19 cellular contexts compared by ENCODE assay signal in genomic region chr17:48443712-48444111, GRCh38. TPM values are rescaled to one million over a fixed set of nuclear protein-coding genes. Genes with fewer than 3 reads are reported as not detected.
DNase-seq lines count a peak whose midpoint lies in the region; ATAC-seq, FAIRE-seq and TF ChIP-seq lines count a peak whose summit lies in the region.
"Had no signal": no experiment of that assay in that cellular context is flagged by ENCODE, and none has a peak within 500 bp of the region (broad histone marks: within the 10 kb centered on the region; RNA-seq: fewer than 3 reads in every experiment).

No MANE protein-coding gene starts in this region.

- no peaks in the 10 kb centered on the region for H3K9me2 ChIP-seq in Loucy (replicated peaks; ENCODE audit: low read depth, low read length)

- no peak overlapping the region for H3K9ac ChIP-seq in Loucy (ENCODE audit: low read depth, low read length, poor library complexity, severe bottlenecking)
- H3K9ac ChIP-seq: GM23248 had no signal

- ATAC-seq in stimulated activated naive CD8-positive, alpha-beta T cell treated with anti-CD3 and anti-CD28 coated beads, Interleukin-15, amount 100 ng/mL, for 72 hours: no peak
- ATAC-seq in GM18870 (IDR thresholded peaks at IDR 0.05; ENCODE audit: unreplicated experiment): no peak

- H3K27me3 ChIP-seq in Loucy (ENCODE audit: insufficient read depth, low read length, poor library complexity, severe bottlenecking): no peaks in the 10 kb centered on the region

- no peak for DNase-seq in activated naive CD4-positive, alpha-beta T cell treated with Interleukin-2 at 50 U/mL for 16 hours
- no peak for DNase-seq in frontal cortex (ENCODE audit: low spot score in 2 of 2)
- DNase-seq in stimulated activated naive CD8-positive, alpha-beta T cell treated with anti-CD3 and anti-CD28 coated beads, Interleukin-15, amount 100 ng/mL, for 72 hours: no peak
- DNase-seq in NCI-H748 (lab: John Stamatoyannopoulos, UW; ENCODE audit: unreplicated experiment): no peak
- DNase-seq: DMS79; GM23248; HCEC 1CT; KBM-7; NCI-H1436; NCI-H2029; NCI-H2171; NCI-H446; NCI-H69; NK-92 treated with Interleukin-12 subunit alpha and Interleukin-12 subunit beta, amount 100 ng/mL, for 24 hours had no signal

- H3K9me3 Mint-ChIP-seq in activated naive CD4-positive, alpha-beta T cell treated with anti-CD3 and anti-CD28 coated beads, Interleukin-2, amount 50 U/mL, for 24 hours: peaks cover 8% of the 10 kb centered on the region
- peaks cover 8% of the 10 kb centered on the region in 2 donors for H3K9me3 Mint-ChIP-seq in stimulated activated naive CD8-positive, alpha-beta T cell treated with anti-CD3 and anti-CD28 coated beads, Interleukin-15, amount 100 ng/mL, for 72 hours
- H3K9me3 Mint-ChIP-seq: CD4-positive, alpha-beta T cell had no signal

- peaks cover 75% of the 10 kb centered on the region for H3K4me1 ChIP-seq in Loucy (ENCODE audit: insufficient read depth, low read length, poor library complexity, severe bottlenecking)

- no peaks in the 10 kb centered on the region for H3K79me2 ChIP-seq in Loucy (ENCODE audit: insufficient read depth, low read length)

- H3K9me3 ChIP-seq in Loucy (ENCODE audit: insufficient read depth, low read depth, low read length): no peaks in the 10 kb centered on the region

- peaks cover 77% of the 10 kb centered on the region for H3K4me1 Mint-ChIP-seq in activated naive CD4-positive, alpha-beta T cell treated with anti-CD3 and anti-CD28 coated beads, Interleukin-2, amount 50 U/mL, for 24 hours
- H3K4me1 Mint-ChIP-seq in stimulated activated naive CD8-positive, alpha-beta T cell treated with anti-CD3 and anti-CD28 coated beads, Interleukin-15, amount 100 ng/mL, for 72 hours: peaks cover 76% of the 10 kb centered on the region

- H3F3A ChIP-seq in Loucy (ENCODE audit: low read depth): peaks cover 17% of the 10 kb centered on the region

- H3K27me3 Mint-ChIP-seq in activated naive CD4-positive, alpha-beta T cell treated with anti-CD3 and anti-CD28 coated beads, Interleukin-2, amount 50 U/mL, for 24 hours: no peaks in the 10 kb centered on the region
- no peaks in the 10 kb centered on the region for H3K27me3 Mint-ChIP-seq in stimulated activated naive CD8-positive, alpha-beta T cell treated with anti-CD3 and anti-CD28 coated beads, Interleukin-15, amount 100 ng/mL, for 72 hours
- H3K27me3 Mint-ChIP-seq: CD4-positive, alpha-beta T cell had no signal

- peak overlapping the region; percentile 48 for H3K27ac Mint-ChIP-seq in activated naive CD4-positive, alpha-beta T cell treated with anti-CD3 and anti-CD28 coated beads, Interleukin-2, amount 50 U/mL, for 24 hours
- H3K27ac Mint-ChIP-seq in stimulated activated naive CD8-positive, alpha-beta T cell treated with anti-CD3 and anti-CD28 coated beads, Interleukin-15, amount 100 ng/mL, for 72 hours: no peak overlapping the region

- TF ChIP-seq CTCF in Loucy (conservative IDR thresholded peaks at IDR 0.05; ENCODE audit: low read length): no peak

- peak overlapping the region; percentile 59 for H3K4me2 ChIP-seq in Loucy (ENCODE audit: low read depth, low read length, poor library complexity, severe bottlenecking)

- no peak overlapping the region for H2AFZ ChIP-seq in Loucy (ENCODE audit: low read length)
- H2AFZ ChIP-seq: GM23248 had no signal

- no peaks in the 10 kb centered on the region for H3K36me3 ChIP-seq in Loucy (ENCODE audit: insufficient read depth, low read length)

- peak; percentile 83 for FAIRE-seq in frontal cortex (lab: Jason Lieb, UNC)

- no peak overlapping the region for H3K4me3 Mint-ChIP-seq in activated naive CD4-positive, alpha-beta T cell treated with anti-CD3 and anti-CD28 coated beads, Interleukin-2, amount 50 U/mL, for 24 hours
- peak overlapping the region; percentile 77 to 81 for H3K4me3 Mint-ChIP-seq in stimulated activated naive CD8-positive, alpha-beta T cell treated with anti-CD3 and anti-CD28 coated beads, Interleukin-15, amount 100 ng/mL, for 72 hours

- H3K36me3 Mint-ChIP-seq in activated naive CD4-positive, alpha-beta T cell treated with anti-CD3 and anti-CD28 coated beads, Interleukin-2, amount 50 U/mL, for 24 hours: peaks cover 2% of the 10 kb centered on the region

- H4K20me1 ChIP-seq in Loucy (ENCODE audit: insufficient read depth, low read length, poor library complexity, severe bottlenecking): no peaks in the 10 kb centered on the region

- no peak overlapping the region for H3K4me3 ChIP-seq in Loucy (ENCODE audit: low read length, poor library complexity, severe bottlenecking)
- H3K4me3 ChIP-seq: GM23248 had no signal

RNA-seq across cellular contexts. Expression of gene SKAP1, which starts 13.7 kb away (rescaled TPM):
- total RNA-seq in frontal cortex: 0.41 TPM
- total RNA-seq: GM23248, RPMI7951 had no signal
